29 cellular contexts compared by ENCODE assay signal in genomic region chr7:130367836-130368235, GRCh38. TPM values are rescaled to one million over a fixed set of nuclear protein-coding genes. Genes with fewer than 3 reads are reported as not detected.
A peak's percentile ranks its signal among the peaks of the same experiment; 100 is the strongest.
DNase-seq lines count a peak whose midpoint lies in the region; ATAC-seq and TF ChIP-seq lines count a peak whose summit lies in the region.
"Had no signal": no experiment of that assay in that cellular context is flagged by ENCODE, and none has a peak within 500 bp of the region (broad histone marks: within the 10 kb centered on the region; RNA-seq: fewer than 3 reads in every experiment).

No MANE protein-coding gene starts in this region.

- peaks cover 56% of the 10 kb centered on the region for H3K79me1 ChIP-seq in trophoblast cell (ENCODE audit: low read length)

- H3K23ac ChIP-seq in trophoblast cell (ENCODE audit: low read length): no peak overlapping the region

- H2BK12ac ChIP-seq in trophoblast cell (ENCODE audit: low read length): peak overlapping the region; percentile 82

- POLR2A ChIA-PET in CD4-positive, alpha-beta memory T cell (lab: Charles Lee; ENCODE audit: partially characterized antibody): interaction anchor here (0.6 kb wide), 1 partner anchor 1212 kb away, joined by 3 read pairs; no protein-coding TSS in a partner anchor

- no peaks in the 10 kb centered on the region for H3K27me3 ChIP-seq in CD4-positive, alpha-beta memory T cell (ENCODE audit: insufficient read depth, low read length)
- H3K27me3 ChIP-seq in OCI-LY1 (ENCODE audit: insufficient read depth, low read length) (no peaks in the 10 kb centered on the region), trophoblast cell (ENCODE audit: insufficient read depth, low read length) (no peaks in the 10 kb centered on the region), HAP-1 (ENCODE audit: low read depth) (no peaks in the 10 kb centered on the region)
- H3K27me3 ChIP-seq: heart left ventricle, sigmoid colon, tibial artery had no signal

- H3K14ac ChIP-seq in trophoblast cell (ENCODE audit: low read length): peak overlapping the region; percentile 30

- H3K4me1 ChIP-seq in CD4-positive, alpha-beta memory T cell (ENCODE audit: insufficient read depth, low read length): no peaks in the 10 kb centered on the region
- H3K4me1 ChIP-seq in OCI-LY1 (ENCODE audit: insufficient read depth, low read length, severe bottlenecking) (peaks cover 98% of the 10 kb centered on the region), trophoblast cell (ENCODE audit: control insufficient read depth in 1 of 2, insufficient read depth in 2 of 2, low read length in 2 of 2) (peaks cover 45 to 54% of the 10 kb centered on the region in 2 experiments), HAP-1 (no peaks in the 10 kb centered on the region; the same call in 1 of the 2 replicates)

- peak overlapping the region in 1 of 2 donors; percentile 5 for H3K4me3 ChIP-seq in CD4-positive, alpha-beta memory T cell (ENCODE audit: low read length in 2 of 2)
- H3K4me3 ChIP-seq in OCI-LY1 (ENCODE audit: low read depth, low read length, poor library complexity, severe bottlenecking) (no peak overlapping the region), trophoblast cell (ENCODE audit: low read depth, low read length) (no peak overlapping the region), HAP-1 (no peak overlapping the region)
- H3K4me3 ChIP-seq: GM23338, heart left ventricle, lung, sigmoid colon, tibial artery had no signal

- peak overlapping the region in 2 of 7 donors; percentile 78 to 86 for H3K27ac Mint-ChIP-seq in CD4-positive, alpha-beta memory T cell
- no peak overlapping the region for H3K27ac Mint-ChIP-seq in central memory CD8-positive, alpha-beta T cell (ENCODE audit: low read depth)
- H3K27ac Mint-ChIP-seq: GM23338; progenitor cell of endocrine pancreas; stimulated activated naive CD8-positive, alpha-beta T cell treated with anti-CD3 and anti-CD28 coated beads, Interleukin-15, Interleukin-2, amounts not matched to agents 100 ng/mL and 50 ng/mL, for 24 hours had no signal

- peak overlapping the region in 7 of 8 donors; percentile 52 to 80 (median 71) for H3K4me3 Mint-ChIP-seq in CD4-positive, alpha-beta memory T cell
- H3K4me3 Mint-ChIP-seq in central memory CD8-positive, alpha-beta T cell: peak overlapping the region; percentile 24
- H3K4me3 Mint-ChIP-seq: GM23338; stimulated activated naive CD8-positive, alpha-beta T cell treated with anti-CD3 and anti-CD28 coated beads, Interleukin-15, Interleukin-2, amounts not matched to agents 100 ng/mL and 50 ng/mL, for 24 hours had no signal

- H3K9me2 ChIP-seq in OCI-LY1 (ENCODE audit: low read depth, low read length): no peaks in the 10 kb centered on the region
- H3K9me2 ChIP-seq: SK-N-SH had no signal

- H3K9me3 ChIP-seq in CD4-positive, alpha-beta memory T cell (ENCODE audit: control insufficient read depth in 1 of 2, low read length in 2 of 2): no peaks in the 10 kb centered on the region
- H3K9me3 ChIP-seq in OCI-LY1 (ENCODE audit: low read length): no peaks in the 10 kb centered on the region
- no peaks in the 10 kb centered on the region for H3K9me3 ChIP-seq in trophoblast cell (ENCODE audit: insufficient read depth, low read depth, low read length)
- no peaks in the 10 kb centered on the region for H3K9me3 ChIP-seq in HAP-1
- H3K9me3 ChIP-seq: heart left ventricle, sigmoid colon, SK-N-SH, tibial artery had no signal

- peak overlapping the region; percentile 15 for H3K18ac ChIP-seq in trophoblast cell (ENCODE audit: low read length)

- H3K36me3 Mint-ChIP-seq in CD4-positive, alpha-beta memory T cell: no peaks in the 10 kb centered on the region
- H3K36me3 Mint-ChIP-seq in central memory CD8-positive, alpha-beta T cell (ENCODE audit: insufficient read depth): peaks cover 3% of the 10 kb centered on the region

- peak overlapping the region; percentile 27 for H3K27ac ChIP-seq in CD4-positive, alpha-beta memory T cell (ENCODE audit: low read depth, low read length)
- H3K27ac ChIP-seq in OCI-LY1 (ENCODE audit: low read depth, low read length, poor library complexity, severe bottlenecking) (peak overlapping the region; percentile 96), trophoblast cell (ENCODE audit: low read depth, low read length) (no peak overlapping the region)
- H3K27ac ChIP-seq: heart left ventricle, sigmoid colon, tibial artery had no signal

- no peak for ATAC-seq in central memory CD8-positive, alpha-beta T cell (replicated peaks; ENCODE audit: extremely low read depth, poor library complexity, severe bottlenecking)
- ATAC-seq in left lobe of liver: no peak
- ATAC-seq: GM23338, heart left ventricle had no signal

- H4K8ac ChIP-seq in trophoblast cell (ENCODE audit: low read depth, low read length): no peak overlapping the region

- no peak overlapping the region for H2BK5ac ChIP-seq in trophoblast cell (ENCODE audit: low read depth, low read length, poor library complexity)

- WGBS in trophoblast cell (ENCODE audit: extremely low coverage, insufficient coverage, insufficient read length): no CpG with 5 or more reads among the region's 5 CpGs

- H2AK5ac ChIP-seq in trophoblast cell (ENCODE audit: low read length): peak overlapping the region; percentile 74

- no peak overlapping the region for H3K4ac ChIP-seq in trophoblast cell (ENCODE audit: low read depth, low read length)

- H3K4me2 ChIP-seq in OCI-LY1 (ENCODE audit: low read length) (peak overlapping the region; percentile 39; the same call in 1 of the 2 replicates), trophoblast cell (ENCODE audit: low read length) (no peak overlapping the region)
- H3K4me2 ChIP-seq: GM23338 had no signal

- H3K36me3 ChIP-seq in CD4-positive, alpha-beta memory T cell (ENCODE audit: insufficient read depth, low read length): no peaks in the 10 kb centered on the region
- no peaks in the 10 kb centered on the region for H3K36me3 ChIP-seq in OCI-LY1 (ENCODE audit: insufficient read depth, low read length)
- H3K36me3 ChIP-seq in trophoblast cell (ENCODE audit: control insufficient read depth in 1 of 2, insufficient read depth in 2 of 2, low read length in 2 of 2): no peaks in the 10 kb centered on the region
- H3K36me3 ChIP-seq in HAP-1 (replicated peaks): no peaks in the 10 kb centered on the region
- H3K36me3 ChIP-seq: heart left ventricle, sigmoid colon, tibial artery had no signal

- intact Hi-C loops in CD4-positive, alpha-beta memory T cell (cut with micrococcal nuclease): no loop called here

- no peak overlapping the region for H2AFZ ChIP-seq in OCI-LY1 (ENCODE audit: low read length)
- H2AFZ ChIP-seq in trophoblast cell (ENCODE audit: insufficient read depth, low read length, poor library complexity): no peak overlapping the region

- no peaks in the 10 kb centered on the region for H3F3A ChIP-seq in OCI-LY1 (ENCODE audit: insufficient read depth, low read length)

- H3K27me3 Mint-ChIP-seq in CD4-positive, alpha-beta memory T cell: peaks cover 0 to 2% of the 10 kb centered on the region in 2 donors
- H3K27me3 Mint-ChIP-seq in central memory CD8-positive, alpha-beta T cell: peaks cover 3% of the 10 kb centered on the region
- H3K27me3 Mint-ChIP-seq: CD4-positive, alpha-beta T cell; progenitor cell of endocrine pancreas; stimulated activated naive CD8-positive, alpha-beta T cell treated with anti-CD3 and anti-CD28 coated beads, Interleukin-15, Interleukin-2, amounts not matched to agents 100 ng/mL and 50 ng/mL, for 24 hours had no signal

- no peaks in the 10 kb centered on the region for H3K9me3 Mint-ChIP-seq in CD4-positive, alpha-beta memory T cell
- H3K9me3 Mint-ChIP-seq in central memory CD8-positive, alpha-beta T cell: no peaks in the 10 kb centered on the region
- H3K9me3 Mint-ChIP-seq: CD4-positive, alpha-beta T cell; GM23338; stimulated activated naive CD8-positive, alpha-beta T cell treated with anti-CD3 and anti-CD28 coated beads, Interleukin-15, Interleukin-2, amounts not matched to agents 100 ng/mL and 50 ng/mL, for 24 hours had no signal

- in situ Hi-C loops in HAP-1 (cut with MboI; ENCODE audit: low sequenced_read_pairs): no loop called here

- H3K79me2 ChIP-seq in OCI-LY1 (ENCODE audit: insufficient read depth, low read length) (no peaks in the 10 kb centered on the region), trophoblast cell (ENCODE audit: control insufficient read depth, insufficient read depth, low read length, poor library complexity) (peaks cover 9% of the 10 kb centered on the region)

- CTCF ChIA-PET in CD4-positive, alpha-beta memory T cell (lab: Charles Lee; ENCODE audit: partially characterized antibody): no interaction called here

- no peaks in the 10 kb centered on the region for H4K20me1 ChIP-seq in OCI-LY1 (ENCODE audit: insufficient read depth, low read length)

- H4K91ac ChIP-seq in trophoblast cell (ENCODE audit: low read depth, low read length): peak overlapping the region; percentile 81

- H3K9ac ChIP-seq in OCI-LY1 (ENCODE audit: low read length) (peak overlapping the region; percentile 32; the same call in 1 of the 2 replicates), trophoblast cell (ENCODE audit: low read length) (no peak overlapping the region)
- H3K9ac ChIP-seq: SK-N-SH had no signal

- no peak for TF ChIP-seq CTCF in OCI-LY1 (IDR thresholded peaks at IDR 0.05; ENCODE audit: low read length)

- no peak for DNase-seq in CD4-positive, alpha-beta memory T cell
- no peak for DNase-seq in central memory CD8-positive, alpha-beta T cell (ENCODE audit: low spot score in 2 of 2)
- DNase-seq in trophoblast cell (no peak), NCI-H69 (lab: John Stamatoyannopoulos, UW) (no peak), HAP-1 (ENCODE audit: low spot score in 2 of 2) (no peak), left lobe of liver (ENCODE audit: low spot score) (no peak)
- DNase-seq: activated CD4-positive, alpha-beta T cell treated with anti-CD3 and anti-CD28 coated beads for 4 hours; activated naive CD4-positive, alpha-beta T cell treated with Interleukin-2 at 50 U/mL for 16 hours; activated T-cell treated with anti-CD3 and anti-CD28 coated beads, Interleukin-2, amount 50 U/mL, for 48 hours; amygdala; cortex of kidney; heart left ventricle; Karpas-422; NCI-H2107; NCI-H82; OCI-M1; sigmoid colon; SK-N-SH had no signal

- no peak overlapping the region for H4K12ac ChIP-seq in trophoblast cell (ENCODE audit: low read depth, low read length)

- H2BK120ac ChIP-seq in trophoblast cell (ENCODE audit: insufficient read depth, low read length, poor library complexity): no peak overlapping the region

- peaks cover 8 to 32% (median 10%) of the 10 kb centered on the region in 4 donors for H3K4me1 Mint-ChIP-seq in CD4-positive, alpha-beta memory T cell
- H3K4me1 Mint-ChIP-seq in central memory CD8-positive, alpha-beta T cell: no peaks in the 10 kb centered on the region

RNA-seq across cellular contexts. Expression of gene CPA1, which starts 12.5 kb away (rescaled TPM):
- not detected for total RNA-seq in CD4-positive, alpha-beta memory T cell
- polyA plus RNA-seq in CD4-positive, alpha-beta memory T cell: not detected
- polyA plus RNA-seq in trophoblast cell (2013): 0.14 TPM in 2 replicates
- 16.8 TPM for total RNA-seq in left lobe of liver
- total RNA-seq: activated CD8-positive, alpha-beta memory T cell treated with anti-CD3 and anti-CD28 coated beads for 36 hours; bronchial epithelial cell; CD4-positive, alpha-beta T cell; GM23338; kidney epithelial cell had no signal
- polyA plus RNA-seq: GM23338 had no signal

RNA-seq across cellular contexts. Expression of gene CPA5, which starts 23.2 kb away (rescaled TPM):
- total RNA-seq in CD4-positive, alpha-beta memory T cell: not detected
- polyA plus RNA-seq in CD4-positive, alpha-beta memory T cell: 10 to 100 TPM; 12.3 to 23.7 TPM
- polyA plus RNA-seq in trophoblast cell (2013): 0.07 and 0.32 TPM in 2 replicates
- not detected for total RNA-seq in left lobe of liver
- total RNA-seq: bronchial epithelial cell; CD4-positive, alpha-beta T cell; fibroblast of villous mesenchyme; GM23338; heart left ventricle; kidney epithelial cell; lung; progenitor cell of endocrine pancreas; sigmoid colon had no signal
- polyA plus RNA-seq: GM23338, heart left ventricle had no signal

Comparison
In these comparisons a context has a peak if more than half of its experiments do, and no peak if none do; other contexts are left out.
1. RNA of gene CPA1, which starts 12.5 kb away (total RNA-seq): 16.8 TPM in left lobe of liver (single experiment); not detected in CD4-positive, alpha-beta memory T cell; every median in the first group is over 10 times any median in the second.